ENCODE assay signal across 20 cellular contexts in genomic region chr20:51906049-51906448, GRCh38.
A peak's percentile ranks its signal among the peaks of the same experiment; 100 is the strongest.
DNase-seq lines count a peak whose midpoint lies in the region; FAIRE-seq and TF ChIP-seq lines count a peak whose summit lies in the region.
"Had no signal": no experiment of that assay in that cellular context is flagged by ENCODE, and none has a peak within 500 bp of the region (broad histone marks: within the 10 kb centered on the region; RNA-seq: fewer than 3 reads in every experiment).

No MANE protein-coding gene starts in this region.

- H3F3A ChIP-seq in neural progenitor cell (ENCODE audit: low read depth), result peaks cover 21% of the 10 kb centered on the region

- H3K27ac Mint-ChIP-seq in neural progenitor cell, result peak overlapping the region; percentile 13
- H3K27ac Mint-ChIP-seq: T-helper 1 cell treated with Interleukin-12 subunit alpha and Interleukin-12 subunit beta and Interleukin-4 antibody, amounts not matched to agents 30 μg/mL and 1 μg/mL, for 36 hours had no signal

- no peaks in the 10 kb centered on the region for H3K27me3 ChIP-seq in neural progenitor cell

- DNase-seq in DMS79 (lab: John Stamatoyannopoulos, UW), result peak; percentile 66
- DNase-seq in HTR-8/SVneo (ENCODE audit: insufficient read length, low spot score), result no peak
- peak; percentile 8 for DNase-seq in NCI-H2171 (lab: John Stamatoyannopoulos, UW)
- no peak for DNase-seq in neural progenitor cell (ENCODE audit: low spot score)
- no peak for DNase-seq in SKM-1 (lab: John Stamatoyannopoulos, UW; ENCODE audit: unreplicated experiment)
- DNase-seq in GM19240 (ENCODE audit: insufficient read length, low spot score), result no peak
- no peak for DNase-seq in NCI-H82 (lab: John Stamatoyannopoulos, UW)
- DNase-seq: C1 segment of cervical spinal cord; CD8-positive, alpha-beta memory T cell; DND-41; IMR-90; NCI-H1694 treated with DMSO at 0.1 percent for 48 hours; NCI-H510A; PC-9; SJCRH30 had no signal

- no peak overlapping the region for H3K4me3 ChIP-seq in neural progenitor cell
- H3K4me3 ChIP-seq: PC-9, SJCRH30 had no signal

- no peak overlapping the region for H3K4me2 ChIP-seq in neural progenitor cell
- H3K4me2 ChIP-seq: PC-9 had no signal

- FAIRE-seq in HTR-8/SVneo (lab: Jason Lieb, UNC), result peak; percentile 16
- FAIRE-seq: G401.6, H54 had no signal

- no peak for TF ChIP-seq CTCF in neural progenitor cell (IDR thresholded peaks at IDR 0.05)

- no peak overlapping the region for H3K9ac ChIP-seq in neural progenitor cell

- peaks cover 29% of the 10 kb centered on the region for H3K4me1 Mint-ChIP-seq in neural progenitor cell
- H3K4me1 Mint-ChIP-seq: CD8-positive, alpha-beta memory T cell had no signal

- H3K36me3 Mint-ChIP-seq in neural progenitor cell, result no peaks in the 10 kb centered on the region
- H3K36me3 Mint-ChIP-seq: CD8-positive, alpha-beta memory T cell had no signal

- H3K79me2 ChIP-seq in neural progenitor cell (ENCODE audit: low read depth), result no peaks in the 10 kb centered on the region

- peaks cover 8% of the 10 kb centered on the region for H3K27me3 Mint-ChIP-seq in neural progenitor cell (ENCODE audit: insufficient read depth, low read depth)

- no peak overlapping the region for H3K27ac ChIP-seq in neural progenitor cell
- H3K27ac ChIP-seq: HL-60, PC-9, RWPE1, SJCRH30 had no signal

- no peak overlapping the region for H3K4me3 Mint-ChIP-seq in neural progenitor cell
- H3K4me3 Mint-ChIP-seq: CD8-positive, alpha-beta memory T cell; T-helper 1 cell treated with Interleukin-12 subunit alpha and Interleukin-12 subunit beta and Interleukin-4 antibody, amounts not matched to agents 30 μg/mL and 1 μg/mL, for 36 hours had no signal

- H2AFZ ChIP-seq in neural progenitor cell (replicated peaks), result no peak overlapping the region
- H2AFZ ChIP-seq: PC-9 had no signal

- peaks cover 19% of the 10 kb centered on the region for H3K4me1 ChIP-seq in neural progenitor cell

- no peaks in the 10 kb centered on the region for H3K9me3 ChIP-seq in neural progenitor cell (ENCODE audit: low read depth)
- H3K9me3 ChIP-seq: SJCRH30 had no signal

- peaks cover 3% of the 10 kb centered on the region for H3K9me3 Mint-ChIP-seq in neural progenitor cell
- H3K9me3 Mint-ChIP-seq: CD8-positive, alpha-beta memory T cell; T-helper 1 cell treated with Interleukin-12 subunit alpha and Interleukin-12 subunit beta and Interleukin-4 antibody, amounts not matched to agents 30 μg/mL and 1 μg/mL, for 36 hours had no signal

- H3K36me3 ChIP-seq in neural progenitor cell, result no peaks in the 10 kb centered on the region
- H3K36me3 ChIP-seq: SJCRH30 had no signal

- no peaks in the 10 kb centered on the region for H4K20me1 ChIP-seq in neural progenitor cell (ENCODE audit: low read depth)

Comparison
In these comparisons a context has a peak if more than half of its experiments do, and no peak if none do; other contexts are left out.
1. DNase-seq: peak in DMS79 (single experiment) and NCI-H2171 (single experiment); none in HTR-8/SVneo (single experiment), neural progenitor cell (single experiment), SKM-1 (single experiment), GM19240 (single experiment) and NCI-H82 (single experiment).